8 cellular contexts compared by ENCODE assay signal in the genomic region with DNA sequence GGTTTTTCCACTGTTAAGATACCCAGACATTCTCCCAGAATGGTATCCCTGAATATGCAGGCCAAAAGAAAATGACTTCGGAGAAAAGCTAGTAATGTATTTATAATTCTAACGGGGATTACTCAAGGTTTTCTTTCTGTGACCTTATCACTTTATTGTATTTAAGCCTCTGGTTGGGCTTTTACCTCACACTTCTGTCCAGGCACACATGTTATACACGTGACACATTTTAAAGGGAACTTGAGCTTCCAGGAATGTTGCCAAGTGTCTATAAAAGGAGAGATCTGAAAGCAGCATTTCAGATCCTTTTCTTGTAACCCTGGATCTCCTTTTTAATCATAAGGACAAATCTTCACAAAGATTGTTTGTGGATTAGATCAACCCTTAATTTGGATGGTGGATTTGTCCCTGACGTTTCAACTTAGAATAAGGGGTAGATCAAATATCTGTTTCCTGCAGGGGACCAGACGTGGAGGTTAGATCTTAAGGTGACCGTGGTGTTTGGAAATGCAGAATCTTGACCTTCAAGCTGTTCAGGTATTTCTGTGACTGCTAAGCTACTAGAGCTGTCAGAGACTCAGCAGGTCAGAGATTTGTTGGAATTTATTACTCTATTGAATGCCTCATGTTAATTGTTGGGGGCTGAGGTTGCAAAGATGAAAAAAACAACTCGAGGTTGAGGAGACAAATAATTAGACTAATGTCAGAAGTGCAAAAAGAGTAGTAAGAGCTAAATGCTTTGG. TPM values are rescaled to one million over a fixed set of nuclear protein-coding genes. Genes with fewer than 3 reads are reported as not detected.
DNase-seq lines count a peak whose midpoint lies in the region; ATAC-seq and TF ChIP-seq lines count a peak whose summit lies in the region.

No MANE protein-coding gene starts in this region.

- peak overlapping the region; percentile 98 for H3K4me3 Mint-ChIP-seq in CD4-positive, alpha-beta T cell
- peak overlapping the region; percentile 93 for H3K4me3 Mint-ChIP-seq in activated CD8-positive, alpha-beta T cell treated with anti-CD3 and anti-CD28 coated beads for 36 hours

- peak overlapping the region; percentile 59 for H3K4me3 ChIP-seq in right cardiac atrium (ENCODE audit: low read length)

- intact Hi-C loops in CD4-positive, alpha-beta T cell (cut with DNase I, micrococcal nuclease) = loop anchor here (1.0 to 10.0 kb wide), 8 partner anchors 21 to 1115 kb away; a partner anchor contains a TSS
- intact Hi-C loops in activated CD8-positive, alpha-beta T cell treated with anti-CD3 and anti-CD28 coated beads for 36 hours (cut with micrococcal nuclease) = no loop called here
- intact Hi-C loops in right cardiac atrium (cut with DNase I) = no loop called here

- H3K27ac ChIP-seq in CD4-positive, alpha-beta T cell (ENCODE audit: low read depth, low read length) = no peak overlapping the region
- H3K27ac ChIP-seq in right cardiac atrium (ENCODE audit: low read length) = peak overlapping the region; percentile 65

- no peak for TF ChIP-seq EP300 in Ishikawa (IDR thresholded peaks at IDR 0.05; ENCODE audit: borderline replicate concordance)

- peak; percentile 19; the same call in 1 of the 2 replicates for TF ChIP-seq RAD21 in Ishikawa (IDR thresholded peaks at IDR 0.05; ENCODE audit: low read depth)

- no peak for ATAC-seq in CD4-positive, alpha-beta T cell (ENCODE audit: poor library complexity)
- no peak for ATAC-seq in activated CD8-positive, alpha-beta T cell treated with anti-CD3 and anti-CD28 coated beads for 36 hours
- no peak for ATAC-seq in right cardiac atrium
- ATAC-seq in HG03521 (IDR thresholded peaks at IDR 0.05; ENCODE audit: unreplicated experiment) = no peak
- ATAC-seq in GM21367 (IDR thresholded peaks at IDR 0.05; ENCODE audit: unreplicated experiment) = no peak

- TF ChIP-seq CTCF in CD4-positive, alpha-beta T cell (IDR thresholded peaks at IDR 0.05) = no peak
- TF ChIP-seq CTCF in activated CD8-positive, alpha-beta T cell treated with anti-CD3 and anti-CD28 coated beads for 36 hours (IDR thresholded peaks at IDR 0.05) = no peak

- peaks cover 12% of the 10 kb centered on the region for H3K36me3 Mint-ChIP-seq in CD4-positive, alpha-beta T cell (ENCODE audit: low read depth)
- peaks cover 2% of the 10 kb centered on the region for H3K36me3 Mint-ChIP-seq in activated CD8-positive, alpha-beta T cell treated with anti-CD3 and anti-CD28 coated beads for 36 hours (ENCODE audit: low read depth)

- H3K4me1 ChIP-seq in right cardiac atrium (ENCODE audit: control insufficient read depth, insufficient read depth, low read length) = peaks cover 17% of the 10 kb centered on the region

- H3K9me3 ChIP-seq in CD4-positive, alpha-beta T cell (ENCODE audit: control insufficient read depth, low read length) = no peaks in the 10 kb centered on the region
- no peaks in the 10 kb centered on the region for H3K9me3 ChIP-seq in right cardiac atrium (ENCODE audit: control insufficient read depth, low read length)

- CTCF ChIA-PET in CD4-positive, alpha-beta T cell (lab: Charles Lee) = interaction anchor here (0.9 to 1.1 kb wide), 2 partner anchors 216 to 277 kb away, joined by 3 to 4 read pairs; a partner anchor contains a TSS
- CTCF ChIA-PET in activated CD8-positive, alpha-beta T cell treated with anti-CD3 and anti-CD28 coated beads for 36 hours (lab: Charles Lee) = interaction anchor here (0.8 to 11.1 kb wide), 11 partner anchors 11 to 389 kb away, joined by 3 to 93 read pairs (median 4); a partner anchor contains a TSS

- DNase-seq in CD4-positive, alpha-beta T cell = no peak
- DNase-seq in activated CD8-positive, alpha-beta T cell treated with anti-CD3 and anti-CD28 coated beads for 36 hours = no peak
- no peak for DNase-seq in right cardiac atrium
- DNase-seq in smooth muscle cell of the brain vasculature (ENCODE audit: low read depth, low spot score) = peak; percentile 24
- no peak for DNase-seq in cerebellum (ENCODE audit: low spot score)

- H3K27me3 Mint-ChIP-seq in CD4-positive, alpha-beta T cell = no peaks in the 10 kb centered on the region
- H3K27me3 Mint-ChIP-seq in activated CD8-positive, alpha-beta T cell treated with anti-CD3 and anti-CD28 coated beads for 36 hours = no peaks in the 10 kb centered on the region

- WGBS in right cardiac atrium = 26% methylated on average over 7 of the region's 7 CpGs

- POLR2A ChIA-PET in CD4-positive, alpha-beta T cell (lab: Charles Lee) = interaction anchor here (1.1 to 7.5 kb wide), 4 partner anchors 17 to 358 kb away, joined by 3 to 64 read pairs (median 4); a partner anchor contains a TSS
- POLR2A ChIA-PET in activated CD8-positive, alpha-beta T cell treated with anti-CD3 and anti-CD28 coated beads for 36 hours (lab: Charles Lee) = interaction anchor here (1.1 to 2.4 kb wide), 4 partner anchors 19 to 121 kb away, joined by 3 to 10 read pairs (median 4); no protein-coding TSS in a partner anchor

- H3K9me3 Mint-ChIP-seq in CD4-positive, alpha-beta T cell = no peaks in the 10 kb centered on the region
- no peaks in the 10 kb centered on the region for H3K9me3 Mint-ChIP-seq in activated CD8-positive, alpha-beta T cell treated with anti-CD3 and anti-CD28 coated beads for 36 hours

- peaks cover 46% of the 10 kb centered on the region for H3K4me1 Mint-ChIP-seq in CD4-positive, alpha-beta T cell (ENCODE audit: low read depth)
- H3K4me1 Mint-ChIP-seq in activated CD8-positive, alpha-beta T cell treated with anti-CD3 and anti-CD28 coated beads for 36 hours (ENCODE audit: low read depth) = peaks cover 34% of the 10 kb centered on the region

- H3K27ac Mint-ChIP-seq in CD4-positive, alpha-beta T cell = peak overlapping the region; percentile 94
- no peak overlapping the region for H3K27ac Mint-ChIP-seq in activated CD8-positive, alpha-beta T cell treated with anti-CD3 and anti-CD28 coated beads for 36 hours

- H3K27me3 ChIP-seq in CD4-positive, alpha-beta T cell (ENCODE audit: control insufficient read depth, insufficient read depth, low read length) = no peaks in the 10 kb centered on the region
- no peaks in the 10 kb centered on the region for H3K27me3 ChIP-seq in right cardiac atrium (ENCODE audit: control insufficient read depth, insufficient read depth)

TF ChIP-seq in Ishikawa, 13 proteins besides CTCF, POLR2A, EP300 and RAD21:
- TF ChIP-seq NFIC (IDR thresholded peaks at IDR 0.05) = no peak; the same call in 1 of the 2 replicates
- TF ChIP-seq, protein P1, sequence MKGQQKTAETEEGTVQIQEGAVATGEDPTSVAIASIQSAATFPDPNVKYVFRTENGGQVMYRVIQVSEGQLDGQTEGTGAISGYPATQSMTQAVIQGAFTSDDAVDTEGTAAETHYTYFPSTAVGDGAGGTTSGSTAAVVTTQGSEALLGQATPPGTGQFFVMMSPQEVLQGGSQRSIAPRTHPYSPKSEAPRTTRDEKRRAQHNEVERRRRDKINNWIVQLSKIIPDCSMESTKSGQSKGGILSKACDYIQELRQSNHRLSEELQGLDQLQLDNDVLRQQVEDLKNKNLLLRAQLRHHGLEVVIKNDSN (IDR thresholded peaks at IDR 0.05) = peak; percentile 71
- TF ChIP-seq TEAD4 (IDR thresholded peaks at IDR 0.05) = peak; percentile 58
- TF ChIP-seq, protein P2, sequence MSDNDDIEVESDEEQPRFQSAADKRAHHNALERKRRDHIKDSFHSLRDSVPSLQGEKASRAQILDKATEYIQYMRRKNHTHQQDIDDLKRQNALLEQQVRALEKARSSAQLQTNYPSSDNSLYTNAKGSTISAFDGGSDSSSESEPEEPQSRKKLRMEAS (IDR thresholded peaks at IDR 0.05) = peak; percentile 95
- no peak for TF ChIP-seq EGR1 (IDR thresholded peaks at IDR 0.05)
- no peak for TF ChIP-seq YY1 (IDR thresholded peaks at IDR 0.05; ENCODE audit: low read depth)
- no peak for TF ChIP-seq TAF1 (IDR thresholded peaks at IDR 0.05; ENCODE audit: low read depth)

RNA-seq across cellular contexts. Expression of a gene that starts 1.5 kb away (rescaled TPM):
- total RNA-seq in CD4-positive, alpha-beta T cell = 10 to 100 TPM in 1 of 2 experiments, 1 to 10 TPM in 1; 8.2 to 10.7 TPM
- total RNA-seq in activated CD8-positive, alpha-beta T cell treated with anti-CD3 and anti-CD28 coated beads for 36 hours = 1 to 10 TPM; 8.8 to 9.6 TPM
- total RNA-seq in right cardiac atrium = 10 to 100 TPM; 54.3 to 73.1 (median 65.9) TPM
- 28.1 TPM for polyA plus RNA-seq in right cardiac atrium
- 40.9 TPM for total RNA-seq in cerebellum

RNA-seq across cellular contexts. Expression of a gene that starts 42.0 kb away (rescaled TPM):
- total RNA-seq in CD4-positive, alpha-beta T cell = not detected
- total RNA-seq in activated CD8-positive, alpha-beta T cell treated with anti-CD3 and anti-CD28 coated beads for 36 hours = not detected
- total RNA-seq in right cardiac atrium (not detected), cerebellum (9.8 TPM)
- polyA plus RNA-seq in right cardiac atrium = not detected

Comparison
In these comparisons a context has a peak if more than half of its experiments do, and no peak if none do; other contexts are left out.
1. RNA of a gene that starts 42.0 kb away (total RNA-seq): 9.8 TPM in cerebellum (single experiment); not detected in CD4-positive, alpha-beta T cell, not detected in activated CD8-positive, alpha-beta T cell treated with anti-CD3 and anti-CD28 coated beads for 36 hours and not detected in right cardiac atrium; every median in the first group is over 10 times any median in the second.
2. intact Hi-C loops: an anchor here in CD4-positive, alpha-beta T cell (1.0 to 10.0 kb wide); none called in activated CD8-positive, alpha-beta T cell treated with anti-CD3 and anti-CD28 coated beads for 36 hours and right cardiac atrium.